1 cellular context compared by ENCODE assay signal in genomic region chr13:78265098-78265497, GRCh38.
A peak's percentile ranks its signal among the peaks of the same experiment; 100 is the strongest.
TF ChIP-seq lines count a peak whose summit lies in the region.

No MANE protein-coding gene starts in this region.

TF ChIP-seq in SK-N-SH treated with all-trans-retinoic acid at 6 μM for 48 hours, 23 proteins besides CTCF, POLR2A, EP300 and RAD21 (continued from another document):
- 0 out of 2 replicates have a peak, but pooled peaks have one; percentile 66 for TF ChIP-seq TSHZ2 (CRISPR knock-in tag; IDR thresholded peaks at IDR 0.05)
- no peak for TF ChIP-seq CREB5 (CRISPR knock-in tag; IDR thresholded peaks at IDR 0.05; ENCODE audit: low read depth)
- TF ChIP-seq BACH2 (CRISPR knock-in tag; IDR thresholded peaks at IDR 0.05; ENCODE audit: borderline replicate concordance): no peak
- no peak for TF ChIP-seq PATZ1 (CRISPR knock-in tag; IDR thresholded peaks at IDR 0.05; ENCODE audit: borderline replicate concordance)
TF ChIP-seq in SK-N-SH treated with all-trans-retinoic acid at 6 μM for 48 hours: peak in this region for 3.
